ENCODE assay signal across 1 cellular context in the genomic region with DNA sequence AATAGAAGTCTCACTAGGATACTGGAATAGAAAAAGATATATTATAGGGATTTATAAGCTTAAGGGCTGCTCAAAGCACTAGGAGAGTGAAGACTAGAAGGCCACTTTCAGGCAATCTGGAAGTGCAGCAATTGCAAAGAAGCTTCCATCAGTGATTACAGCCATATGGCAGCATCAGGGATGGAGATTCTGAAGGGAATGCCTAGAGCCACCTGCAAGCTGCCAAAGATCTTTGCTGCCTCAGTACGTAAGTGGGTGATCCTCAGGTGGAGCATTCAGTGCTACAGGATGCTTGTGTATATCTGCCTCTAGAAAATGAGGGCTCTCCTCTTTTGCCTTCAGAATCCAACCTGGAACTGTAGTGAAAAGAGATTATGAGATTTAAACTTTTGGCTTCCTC.
TF ChIP-seq lines count a peak whose summit lies in the region.

No MANE protein-coding gene starts in this region.

TF ChIP-seq in WTC11, 78 proteins besides CTCF, POLR2A, EP300 and RAD21 (continued from another document):
- TF ChIP-seq, protein P1, sequence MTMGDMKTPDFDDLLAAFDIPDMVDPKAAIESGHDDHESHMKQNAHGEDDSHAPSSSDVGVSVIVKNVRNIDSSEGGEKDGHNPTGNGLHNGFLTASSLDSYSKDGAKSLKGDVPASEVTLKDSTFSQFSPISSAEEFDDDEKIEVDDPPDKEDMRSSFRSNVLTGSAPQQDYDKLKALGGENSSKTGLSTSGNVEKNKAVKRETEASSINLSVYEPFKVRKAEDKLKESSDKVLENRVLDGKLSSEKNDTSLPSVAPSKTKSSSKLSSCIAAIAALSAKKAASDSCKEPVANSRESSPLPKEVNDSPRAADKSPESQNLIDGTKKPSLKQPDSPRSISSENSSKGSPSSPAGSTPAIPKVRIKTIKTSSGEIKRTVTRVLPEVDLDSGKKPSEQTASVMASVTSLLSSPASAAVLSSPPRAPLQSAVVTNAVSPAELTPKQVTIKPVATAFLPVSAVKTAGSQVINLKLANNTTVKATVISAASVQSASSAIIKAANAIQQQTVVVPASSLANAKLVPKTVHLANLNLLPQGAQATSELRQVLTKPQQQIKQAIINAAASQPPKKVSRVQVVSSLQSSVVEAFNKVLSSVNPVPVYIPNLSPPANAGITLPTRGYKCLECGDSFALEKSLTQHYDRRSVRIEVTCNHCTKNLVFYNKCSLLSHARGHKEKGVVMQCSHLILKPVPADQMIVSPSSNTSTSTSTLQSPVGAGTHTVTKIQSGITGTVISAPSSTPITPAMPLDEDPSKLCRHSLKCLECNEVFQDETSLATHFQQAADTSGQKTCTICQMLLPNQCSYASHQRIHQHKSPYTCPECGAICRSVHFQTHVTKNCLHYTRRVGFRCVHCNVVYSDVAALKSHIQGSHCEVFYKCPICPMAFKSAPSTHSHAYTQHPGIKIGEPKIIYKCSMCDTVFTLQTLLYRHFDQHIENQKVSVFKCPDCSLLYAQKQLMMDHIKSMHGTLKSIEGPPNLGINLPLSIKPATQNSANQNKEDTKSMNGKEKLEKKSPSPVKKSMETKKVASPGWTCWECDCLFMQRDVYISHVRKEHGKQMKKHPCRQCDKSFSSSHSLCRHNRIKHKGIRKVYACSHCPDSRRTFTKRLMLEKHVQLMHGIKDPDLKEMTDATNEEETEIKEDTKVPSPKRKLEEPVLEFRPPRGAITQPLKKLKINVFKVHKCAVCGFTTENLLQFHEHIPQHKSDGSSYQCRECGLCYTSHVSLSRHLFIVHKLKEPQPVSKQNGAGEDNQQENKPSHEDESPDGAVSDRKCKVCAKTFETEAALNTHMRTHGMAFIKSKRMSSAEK (CRISPR knock-in tag; IDR thresholded peaks at IDR 0.05; ENCODE audit: borderline replicate concordance), result no peak
- TF ChIP-seq, protein P2, sequence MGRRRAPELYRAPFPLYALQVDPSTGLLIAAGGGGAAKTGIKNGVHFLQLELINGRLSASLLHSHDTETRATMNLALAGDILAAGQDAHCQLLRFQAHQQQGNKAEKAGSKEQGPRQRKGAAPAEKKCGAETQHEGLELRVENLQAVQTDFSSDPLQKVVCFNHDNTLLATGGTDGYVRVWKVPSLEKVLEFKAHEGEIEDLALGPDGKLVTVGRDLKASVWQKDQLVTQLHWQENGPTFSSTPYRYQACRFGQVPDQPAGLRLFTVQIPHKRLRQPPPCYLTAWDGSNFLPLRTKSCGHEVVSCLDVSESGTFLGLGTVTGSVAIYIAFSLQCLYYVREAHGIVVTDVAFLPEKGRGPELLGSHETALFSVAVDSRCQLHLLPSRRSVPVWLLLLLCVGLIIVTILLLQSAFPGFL (CRISPR knock-in tag; IDR thresholded peaks at IDR 0.05; ENCODE audit: borderline replicate concordance), result no peak
- TF ChIP-seq CREM (CRISPR knock-in tag; IDR thresholded peaks at IDR 0.05), result no peak
- TF ChIP-seq SOX15 (CRISPR knock-in tag; IDR thresholded peaks at IDR 0.05), result no peak
- TF ChIP-seq, protein P3, sequence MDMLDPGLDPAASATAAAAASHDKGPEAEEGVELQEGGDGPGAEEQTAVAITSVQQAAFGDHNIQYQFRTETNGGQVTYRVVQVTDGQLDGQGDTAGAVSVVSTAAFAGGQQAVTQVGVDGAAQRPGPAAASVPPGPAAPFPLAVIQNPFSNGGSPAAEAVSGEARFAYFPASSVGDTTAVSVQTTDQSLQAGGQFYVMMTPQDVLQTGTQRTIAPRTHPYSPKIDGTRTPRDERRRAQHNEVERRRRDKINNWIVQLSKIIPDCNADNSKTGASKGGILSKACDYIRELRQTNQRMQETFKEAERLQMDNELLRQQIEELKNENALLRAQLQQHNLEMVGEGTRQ (CRISPR knock-in tag; IDR thresholded peaks at IDR 0.05), result no peak
